Comparison of ENCODE assay signal across 9 cellular contexts in the genomic region with DNA sequence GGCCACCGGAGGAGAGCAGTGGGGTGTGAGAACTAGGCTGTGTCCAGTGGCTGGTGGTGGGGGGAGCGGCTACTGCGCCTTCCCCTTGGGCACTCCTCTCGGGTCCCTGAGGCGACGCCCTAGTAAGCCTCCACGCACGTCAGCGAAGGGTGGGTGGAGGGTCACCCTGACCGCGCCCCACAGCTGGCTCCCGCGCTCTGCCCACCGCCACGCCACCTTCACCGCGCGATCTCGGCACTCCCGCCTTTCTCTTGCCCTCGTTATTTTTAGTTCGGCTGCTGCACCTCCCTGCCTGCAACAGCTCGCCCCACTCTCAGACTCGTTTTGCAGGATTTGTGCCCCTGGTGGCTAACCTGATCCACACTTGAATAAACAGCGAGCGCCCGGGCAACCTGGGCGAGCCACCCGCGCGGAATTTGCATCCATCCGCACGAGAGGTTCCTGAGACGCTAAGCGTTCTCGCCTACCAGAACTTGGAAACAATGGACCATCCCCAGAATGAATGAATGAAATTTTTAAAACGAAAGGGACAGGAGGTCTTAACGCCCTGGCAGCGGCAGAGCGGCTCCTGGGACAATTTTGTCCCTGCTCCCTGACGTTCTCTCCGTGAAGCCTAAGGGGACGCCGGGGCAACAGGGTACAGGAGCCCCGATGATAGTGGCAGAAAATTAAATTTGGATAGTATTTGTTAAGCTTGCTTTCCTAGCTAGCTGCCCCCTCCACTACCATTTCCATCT. TPM values are rescaled to one million over a fixed set of nuclear protein-coding genes. Genes with fewer than 3 reads are reported as not detected.
DNase-seq lines count a peak whose midpoint lies in the region; ATAC-seq, FAIRE-seq and TF ChIP-seq lines count a peak whose summit lies in the region.
"Had no signal": no experiment of that assay in that cellular context is flagged by ENCODE, and none has a peak within 500 bp of the region (broad histone marks: within the 10 kb centered on the region; RNA-seq: fewer than 3 reads in every experiment).

No MANE protein-coding gene starts in this region.

- intact Hi-C loops in pancreas (cut with DNase I) = no loop called here

- DNase-seq in DMS53 treated with DMSO at 0.1 percent for 48 hours (lab: John Stamatoyannopoulos, UW; ENCODE audit: unreplicated experiment) = peak; percentile 75
- peak in 2 of 3 donors; percentile 60 for DNase-seq in Peyer's patch
- DNase-seq in pancreas = peak; percentile 33 to 71 (median 60)
- no peak for DNase-seq in activated naive CD4-positive, alpha-beta T cell treated with anti-CD3 and anti-CD28 coated beads, Interleukin-2, amount 50 U/mL, for 16 hours
- no peak for DNase-seq in T1000 (lab: John Stamatoyannopoulos, UW)

- H3K27ac ChIP-seq in Peyer's patch (no peak overlapping the region), gastroesophageal sphincter (no peak overlapping the region), pancreas (no peak overlapping the region)

- whole genome bisulfite sequencing in gastroesophageal sphincter (ENCODE audit: low coverage in 1 of 2), 2 donors = 12% methylated on average over 36 of the region's 45 CpGs; no CpG with 5 or more reads in 1 of the 2 donors
- 10 to 12% methylated on average over 42 to 45 of the region's 45 CpGs for WGBS in pancreas, 2 donors

- H3K4me1 ChIP-seq in Peyer's patch = peaks cover 0 to 11% (median 0%) of the 10 kb centered on the region in 4 donors
- H3K4me1 ChIP-seq in gastroesophageal sphincter = peaks cover 0 to 14% (median 6%) of the 10 kb centered on the region in 3 donors
- peaks cover 0 to 5% (median 0%) of the 10 kb centered on the region in 3 donors for H3K4me1 ChIP-seq in pancreas

- no peak for FAIRE-seq in pancreas (lab: Jason Lieb, UNC)
- FAIRE-seq: endometrium had no signal

- H3K27me3 ChIP-seq in Peyer's patch = no peaks in the 10 kb centered on the region
- peaks cover 81% of the 10 kb centered on the region for H3K27me3 ChIP-seq in gastroesophageal sphincter
- peaks cover 0 to 8% (median 2%) of the 10 kb centered on the region in 4 donors for H3K27me3 ChIP-seq in pancreas

- TF ChIP-seq EP300 in gastroesophageal sphincter (IDR thresholded peaks at IDR 0.05) = no peak

- peak overlapping the region in 3 of 4 donors; percentile 7 to 52 (median 40) for H3K4me3 ChIP-seq in Peyer's patch
- H3K4me3 ChIP-seq in gastroesophageal sphincter = peak overlapping the region in 1 of 2 donors; percentile 42
- peak overlapping the region in 2 of 4 donors; percentile 28 to 32 for H3K4me3 ChIP-seq in pancreas

- H3K36me3 ChIP-seq in Peyer's patch (no peaks in the 10 kb centered on the region), gastroesophageal sphincter (no peaks in the 10 kb centered on the region), pancreas (no peaks in the 10 kb centered on the region)

- TF ChIP-seq POLR2A in Peyer's patch (IDR thresholded peaks at IDR 0.05) (no peak), gastroesophageal sphincter (IDR thresholded peaks at IDR 0.05) (no peak)

- peak in 4 of 6 experiments; percentile 27 to 47 (median 41) for TF ChIP-seq CTCF in Peyer's patch (IDR thresholded peaks at IDR 0.05)
- peak in 3 of 4 experiments; percentile 20 to 46 (median 38) for TF ChIP-seq CTCF in gastroesophageal sphincter (IDR thresholded peaks at IDR 0.05)
- TF ChIP-seq CTCF in pancreas (IDR thresholded peaks at IDR 0.05) = peak in 3 of 4 donors; percentile 31 to 47 (median 34)

- H3K9me3 ChIP-seq in Peyer's patch = no peaks in the 10 kb centered on the region
- no peaks in the 10 kb centered on the region for H3K9me3 ChIP-seq in gastroesophageal sphincter
- H3K9me3 ChIP-seq in pancreas = no peaks in the 10 kb centered on the region

- ATAC-seq in gastroesophageal sphincter = peak; percentile 67
- peak; percentile 84 to 98 (median 92) for ATAC-seq in pancreas
- ATAC-seq in HG02870 (IDR thresholded peaks at IDR 0.05; ENCODE audit: unreplicated experiment) = no peak
- no peak for ATAC-seq in GM18498 (IDR thresholded peaks at IDR 0.05; ENCODE audit: unreplicated experiment)

RNA-seq across cellular contexts. Expression of a gene that starts 7.0 kb away (rescaled TPM):
- total RNA-seq in Peyer's patch (10 to 100 TPM; 12.1 to 53.6 (median 20.2) TPM), gastroesophageal sphincter (10 to 100 TPM; 11.3 to 81.2 (median 26.6) TPM), pancreas (1 to 10 TPM in 5 of 6 donors, under 1 TPM in 1; 0.59 to 4.6 (median 2.0) TPM)
- 1 to 10 TPM; 1.9 to 2.0 TPM for polyA plus RNA-seq in pancreas

Comparison
In these comparisons a context has a peak if more than half of its experiments do, and no peak if none do; other contexts are left out.
1. DNase-seq: peak in DMS53 treated with DMSO at 0.1 percent for 48 hours (single experiment), Peyer's patch (2 of 3) and pancreas (6 of 6); none in activated naive CD4-positive, alpha-beta T cell treated with anti-CD3 and anti-CD28 coated beads, Interleukin-2, amount 50 U/mL, for 16 hours (single experiment) and T1000 (single experiment).
2. ATAC-seq: peak in gastroesophageal sphincter (single experiment) and pancreas (4 of 4); none in HG02870 (single experiment) and GM18498 (single experiment).
3. Peak in every context shown above with its lines, with median percentiles within 50 percentile points of each other: CTCF ChIP-seq.